In genomic region chr11:127443297-127443696, GRCh38 we compare ENCODE assay signal across 8 cellular contexts.
"Had no signal": no experiment of that assay in that cellular context is flagged by ENCODE, and none has a peak within 500 bp of the region (broad histone marks: within the 10 kb centered on the region; RNA-seq: fewer than 3 reads in every experiment).

No MANE protein-coding gene starts in this region.

- H3K9me3 Mint-ChIP-seq: H9, HFFc6 had no signal

- H3K27ac Mint-ChIP-seq: H9, HFFc6 had no signal

- H3K9me3 ChIP-seq: HAP-1 had no signal

- ATAC-seq: HCT116 had no signal

- H3K4me3 ChIP-seq: GM23248, HAP-1 had no signal

- H3K27ac ChIP-seq: GM23248 had no signal

- DNase-seq: GM23248, GOT3, H7, H9, HCEC 1CT, HFFc6 had no signal

- H3K4me1 ChIP-seq: HAP-1 had no signal

- H3K4me3 Mint-ChIP-seq: H9, HFFc6 had no signal

- H3K36me3 ChIP-seq: HAP-1 had no signal

- H2AFZ ChIP-seq: GM23248 had no signal

- H3K9ac ChIP-seq: GM23248 had no signal
